In the genomic region with DNA sequence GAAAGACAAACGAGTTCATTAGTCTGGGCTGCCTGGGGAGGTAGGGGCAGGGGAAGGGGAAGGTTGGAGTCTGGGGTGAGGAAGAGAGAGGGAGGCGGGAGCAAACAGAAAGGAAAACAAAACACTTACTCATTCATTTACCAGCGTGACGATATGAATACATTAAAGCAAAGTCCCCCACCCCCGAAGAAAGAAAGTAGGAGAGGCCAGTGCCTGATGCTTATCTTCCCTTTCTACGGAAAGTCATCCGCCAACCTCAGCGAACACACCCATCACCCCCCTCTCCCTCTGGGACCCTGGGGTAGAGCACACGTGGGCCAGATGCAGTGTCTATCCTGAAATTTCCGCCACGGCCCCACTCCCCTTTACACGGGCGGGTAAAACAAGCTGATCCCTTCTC, we compare ENCODE assay signal across 28 cellular contexts. TPM values are rescaled to one million over a fixed set of nuclear protein-coding genes. Genes with fewer than 3 reads are reported as not detected.
DNase-seq lines count a peak whose midpoint lies in the region; ATAC-seq, FAIRE-seq and TF ChIP-seq lines count a peak whose summit lies in the region.
"Had no signal": no experiment of that assay in that cellular context is flagged by ENCODE, and none has a peak within 500 bp of the region (broad histone marks: within the 10 kb centered on the region; RNA-seq: fewer than 3 reads in every experiment).

No MANE protein-coding gene starts in this region.

- peaks cover 0 to 5% of the 10 kb centered on the region in 2 experiments; a peak in 2 of 3 replicates for H3K36me3 ChIP-seq in HEK293 (ENCODE audit: control insufficient read depth in 2 of 2, insufficient read depth in 1 of 2, low read length in 2 of 2)
- no peaks in the 10 kb centered on the region for H3K36me3 ChIP-seq in K562 (ENCODE audit: control insufficient read depth, insufficient read depth, low read length)
- H3K36me3 ChIP-seq in neuronal stem cell (replicated peaks in 1 of 2; ENCODE audit: control insufficient read depth in 2 of 2, insufficient read depth in 2 of 2, low read length in 2 of 2) = no peaks in the 10 kb centered on the region
- H3K36me3 ChIP-seq: BE2C, BLaER1 had no signal

- H3K4me2 ChIP-seq in K562 (ENCODE audit: insufficient read depth, low read length) (peak overlapping the region; percentile 29; the same call in 1 of the 2 replicates), neuronal stem cell (ENCODE audit: insufficient read depth, low read length, poor library complexity, severe bottlenecking) (no peak overlapping the region), H9 (ENCODE audit: insufficient read depth, insufficient read length, low read length) (no peak overlapping the region)
- H3K4me2 ChIP-seq: A549, BLaER1 had no signal

- no peaks in the 10 kb centered on the region for H3K23me2 ChIP-seq in H9 (ENCODE audit: insufficient read length, low read depth, low read length, poor library complexity, severe bottlenecking)

- H3K27me3 ChIP-seq in K562 (ENCODE audit: control insufficient read depth in 2 of 2, insufficient read depth in 2 of 2, low read length in 2 of 2) (peaks cover 10 to 35% of the 10 kb centered on the region in 2 experiments; a peak in 4 of 5 replicates), neuronal stem cell (ENCODE audit: control insufficient read depth in 3 of 3, insufficient read depth in 3 of 3, low read depth in 1 of 3, low read length in 3 of 3) (peaks cover 0 to 7% (median 0%) of the 10 kb centered on the region in 3 experiments), H9 (ENCODE audit: insufficient read depth, low read length) (no peaks in the 10 kb centered on the region)
- H3K27me3 ChIP-seq: BE2C, BLaER1 had no signal

- H2BK5ac ChIP-seq in neuronal stem cell (ENCODE audit: low read length) (no peak overlapping the region), H9 (ENCODE audit: insufficient read length, low read length) (no peak overlapping the region)

- H3K9me3 ChIP-seq in HEK293 (ENCODE audit: control insufficient read depth, insufficient read depth, low read depth, low read length) (no peaks in the 10 kb centered on the region), K562 (replicated peaks; ENCODE audit: control insufficient read depth, insufficient read depth, low read depth, low read length) (no peaks in the 10 kb centered on the region), neuronal stem cell (replicated peaks in 1 of 2; ENCODE audit: control insufficient read depth in 2 of 2, insufficient read depth in 1 of 2, low read depth in 1 of 2, low read length in 2 of 2) (no peaks in the 10 kb centered on the region), H9 (ENCODE audit: control insufficient read depth, low read depth, low read length) (no peaks in the 10 kb centered on the region)
- H3K9me3 ChIP-seq: A549, BE2C, BLaER1, Caco-2 had no signal

- TF ChIP-seq RAD21 in K562 (CRISPR knock-in tag; conservative IDR thresholded peaks at IDR 0.05 in 1 of 2, IDR thresholded peaks at IDR 0.05 in 1 of 2) = no peak

- H3T11ph ChIP-seq in H9 (ENCODE audit: low read length) = no peak overlapping the region

- H3K14ac ChIP-seq in neuronal stem cell (ENCODE audit: low read length) = peak overlapping the region; percentile 9
- H3K14ac ChIP-seq in H9 (ENCODE audit: insufficient read depth, low read length) = no peak overlapping the region

- H3K27me3 Mint-ChIP-seq in H9 (ENCODE audit: low read depth) = no peaks in the 10 kb centered on the region; the same call in 1 of the 2 replicates

- H3K4me1 ChIP-seq in HEK293 (ENCODE audit: control insufficient read depth, insufficient read depth, low read length) = peaks cover 8% of the 10 kb centered on the region
- H3K4me1 ChIP-seq in K562 (replicated peaks in 1 of 2; ENCODE audit: control insufficient read depth in 2 of 2, insufficient read depth in 2 of 2, low read length in 2 of 2) = peaks cover 0 to 7% of the 10 kb centered on the region in 2 experiments; a peak in 3 of 5 replicates
- no peaks in the 10 kb centered on the region for H3K4me1 ChIP-seq in neuronal stem cell (ENCODE audit: control insufficient read depth in 2 of 2, insufficient read depth in 1 of 2, low read depth in 1 of 2, low read length in 2 of 2)
- H3K4me1 ChIP-seq in H9 (ENCODE audit: insufficient read depth, low read length) = 0 out of 2 replicates have a peak, but pooled peaks cover 3% of the 10 kb centered on the region
- H3K4me1 ChIP-seq: A549, Caco-2 had no signal

- H2BK15ac ChIP-seq in neuronal stem cell (ENCODE audit: low read length) = no peak overlapping the region
- no peak overlapping the region for H2BK15ac ChIP-seq in H9 (ENCODE audit: low read depth, low read length)

- 0% methylated on average over 12 of the region's 13 CpGs for WGBS in K562 (ENCODE audit: insufficient coverage, low coverage, missing lambda C conversion rate)
- no CpG with 5 or more reads among the region's 13 CpGs for WGBS in neuronal stem cell (ENCODE audit: extremely low coverage in 2 of 2, insufficient read length in 2 of 2, insufficient replicate concordance in 1 of 2), 2 donors
- no CpG with 5 or more reads among the region's 13 CpGs for WGBS in H9 (ENCODE audit: extremely low coverage, insufficient read length, low lambda C conversion rate)

- no peaks in the 10 kb centered on the region for H3K9me1 ChIP-seq in K562 (ENCODE audit: control insufficient read depth, insufficient read depth, low read length)

- H3K18ac ChIP-seq in neuronal stem cell (ENCODE audit: low read length) (no peak overlapping the region), H9 (ENCODE audit: insufficient read length, low read depth, low read length) (no peak overlapping the region)

- H3K9me3 Mint-ChIP-seq in H9 = no peaks in the 10 kb centered on the region
- H3K9me3 Mint-ChIP-seq: CD14-positive monocyte; CD4-positive, alpha-beta memory T cell; CD8-positive, alpha-beta memory T cell had no signal

- H3K23ac ChIP-seq in neuronal stem cell (ENCODE audit: low read depth, low read length, poor library complexity) (no peak overlapping the region), H9 (ENCODE audit: insufficient read length, low read depth, low read length) (no peak overlapping the region)

- no peak overlapping the region for H4K91ac ChIP-seq in neuronal stem cell (ENCODE audit: low read depth, low read length, poor library complexity)
- H4K91ac ChIP-seq in H9 (ENCODE audit: insufficient read length, low read depth, low read length) = no peak overlapping the region

- H3K4ac ChIP-seq in neuronal stem cell (ENCODE audit: low read length) = no peak overlapping the region
- no peak overlapping the region for H3K4ac ChIP-seq in H9 (ENCODE audit: low read depth, low read length)

- FAIRE-seq in K562 (lab: Jason Lieb, UNC) = peak; percentile 26
- FAIRE-seq: A549, D721Med, GM12878, GM19239 had no signal

- BruUV-seq in K562 (replicated peaks; lab: Mats Ljungman, UMichigan) = no TSS peak

- peak; percentile 16 for DNase-seq in NCI-H748 (lab: John Stamatoyannopoulos, UW; ENCODE audit: unreplicated experiment)
- no peak for DNase-seq in NCI-H748 treated with DMSO at 0.1 percent for 48 hours (lab: John Stamatoyannopoulos, UW)
- peak; percentile 24 to 71 (median 62) for DNase-seq in K562 (ENCODE audit: extremely low read depth in 1 of 4, low spot score in 3 of 4)
- no peak for DNase-seq in neuronal stem cell (ENCODE audit: low spot score)
- DNase-seq in H9 = no peak
- no peak for DNase-seq in HCEC 1CT
- DNase-seq: BE2C; C1 segment of cervical spinal cord; Caco-2; Calu3; CD4-positive, alpha-beta memory T cell; CD4-positive, CD25-positive, alpha-beta regulatory T cell; CD8-positive, alpha-beta memory T cell; DMS79; DND-41; EL; GDM1 had no signal

- no peak overlapping the region for H3K9ac ChIP-seq in K562 (ENCODE audit: insufficient read depth in 1 of 2, low read depth in 2 of 2, low read length in 2 of 2)
- no peak overlapping the region for H3K9ac ChIP-seq in neuronal stem cell (ENCODE audit: low read depth, low read length, poor library complexity)
- no peak overlapping the region for H3K9ac ChIP-seq in H9 (ENCODE audit: extremely low read depth, insufficient read length, low read length)
- H3K9ac ChIP-seq: BLaER1 had no signal

- H2BK12ac ChIP-seq in neuronal stem cell (ENCODE audit: low read length) (no peak overlapping the region), H9 (ENCODE audit: insufficient read length, low read depth, low read length) (no peak overlapping the region)

- no peak overlapping the region for H3K27ac Mint-ChIP-seq in H9
- H3K27ac Mint-ChIP-seq: CD14-positive monocyte; CD4-positive, alpha-beta memory T cell; CD4-positive, CD25-positive, alpha-beta regulatory T cell; CD8-positive, alpha-beta memory T cell had no signal

- H3K56ac ChIP-seq in H9 (ENCODE audit: insufficient read length, low read depth, low read length) = no peak overlapping the region

- no peaks in the 10 kb centered on the region for H4K20me1 ChIP-seq in K562 (replicated peaks; ENCODE audit: control insufficient read depth, insufficient read depth, low read length)
- no peaks in the 10 kb centered on the region for H4K20me1 ChIP-seq in H9 (ENCODE audit: control insufficient read depth, insufficient read depth, insufficient read length)
- H4K20me1 ChIP-seq: BLaER1 had no signal

- H3K4me1 Mint-ChIP-seq in H9 = peaks cover 8 to 9% of the 10 kb centered on the region in 2 experiments
- H3K4me1 Mint-ChIP-seq: CD4-positive, alpha-beta memory T cell; CD4-positive, CD25-positive, alpha-beta regulatory T cell; CD8-positive, alpha-beta memory T cell had no signal

- POLR2A ChIA-PET in HEK293 (lab: Yijun Ruan, JAX) (no interaction called here), K562 (lab: Yijun Ruan, JAX) (interaction anchor here (0.5 kb wide), 1 partner anchor 294 kb away, joined by 3 read pairs; no protein-coding TSS in a partner anchor)

- H3K4me3 ChIP-seq in HEK293 (ENCODE audit: low read depth, low read length) (no peak overlapping the region), K562 (no peak overlapping the region), neuronal stem cell (ENCODE audit: low read length in 2 of 2) (no peak overlapping the region)
- H3K4me3 ChIP-seq: A549, BLaER1, GM12878 had no signal

- ATAC-seq in K562 (peak; percentile 77), GM21447 (IDR thresholded peaks at IDR 0.05; ENCODE audit: unreplicated experiment) (no peak)
- ATAC-seq: A549, GM12878 had no signal

- peaks cover 0 to 1% (median 0%) of the 10 kb centered on the region in 3 experiments; a peak in 1 of 7 replicates for H3K36me3 Mint-ChIP-seq in H9 (ENCODE audit: insufficient read depth in 1 of 3, low read depth in 3 of 3)
- H3K36me3 Mint-ChIP-seq: CD14-positive monocyte; CD4-positive, alpha-beta memory T cell; CD4-positive, CD25-positive, alpha-beta regulatory T cell; CD8-positive, alpha-beta memory T cell had no signal

- no peak for TF ChIP-seq EP300 in K562 (IDR thresholded peaks at IDR 0.05; ENCODE audit: low read length)

- CTCF ChIA-PET in HEK293 (lab: Yijun Ruan, JAX) = interaction anchor here (1.0 kb wide), 1 partner anchor 80 kb away, joined by 3 read pairs; no protein-coding TSS in a partner anchor
- CTCF ChIA-PET in K562 (lab: Yijun Ruan, JAX; ENCODE audit: low intra/inter-chr PET ratio) = no interaction called here

- no peak overlapping the region for H4K5ac ChIP-seq in H9 (ENCODE audit: insufficient read length, low read depth, low read length)

- TF ChIP-seq CTCF in HEK293 (tag by site-specific recombination; IDR thresholded peaks at IDR 0.05) = no peak
- no peak for TF ChIP-seq CTCF in K562 (IDR thresholded peaks at IDR 0.05 in 2 of 3, conservative IDR thresholded peaks at IDR 0.05 in 1 of 3; ENCODE audit: insufficient read depth in 2 of 3, low read depth in 1 of 3, low read length in 3 of 3)
- TF ChIP-seq CTCF in H9 (conservative IDR thresholded peaks at IDR 0.05) = no peak

- H3K4me3 Mint-ChIP-seq in H9 = no peak overlapping the region
- H3K4me3 Mint-ChIP-seq: CD14-positive monocyte; CD4-positive, alpha-beta memory T cell; CD4-positive, CD25-positive, alpha-beta regulatory T cell; CD8-positive, alpha-beta memory T cell had no signal

- intact Hi-C loops in K562 (cut with micrococcal nuclease) = no loop called here

- no peak overlapping the region for H2BK20ac ChIP-seq in H9 (ENCODE audit: low read depth, low read length, poor library complexity, severe bottlenecking)

- H2AK5ac ChIP-seq in neuronal stem cell (ENCODE audit: low read depth, low read length) (no peak overlapping the region), H9 (ENCODE audit: insufficient read length, low read length) (no peak overlapping the region)

- no peak overlapping the region for H3K27ac ChIP-seq in HEK293 (ENCODE audit: extremely low read depth, low read depth, low read length)
- no peak overlapping the region for H3K27ac ChIP-seq in K562 (ENCODE audit: extremely low read depth, low read depth, low read length)
- no peak overlapping the region for H3K27ac ChIP-seq in neuronal stem cell (replicated peaks; ENCODE audit: low read length)
- H3K27ac ChIP-seq in H9 (ENCODE audit: insufficient read length, low read depth, low read length) = no peak overlapping the region
- H3K27ac ChIP-seq: 22Rv1, A549, BLaER1 had no signal

- no peaks in the 10 kb centered on the region for H3K79me2 ChIP-seq in K562 (ENCODE audit: control insufficient read depth, insufficient read depth, low read length)
- no peaks in the 10 kb centered on the region for H3K79me2 ChIP-seq in H9 (ENCODE audit: insufficient read depth, low read length)

- in situ Hi-C loops in K562 (cut with MboI) = no loop called here

- H2BK120ac ChIP-seq in neuronal stem cell (ENCODE audit: low read depth, low read length) (no peak overlapping the region), H9 (ENCODE audit: low read depth, low read length, poor library complexity, severe bottlenecking) (no peak overlapping the region)

- no peak for TF ChIP-seq POLR2A in K562 (conservative IDR thresholded peaks at IDR 0.05)

- H3K79me1 ChIP-seq in neuronal stem cell (ENCODE audit: low read depth, low read length) = peaks cover 3% of the 10 kb centered on the region
- no peaks in the 10 kb centered on the region for H3K79me1 ChIP-seq in H9 (ENCODE audit: insufficient read depth, low read depth, low read length, poor library complexity, severe bottlenecking)

- H2AFZ ChIP-seq in K562 (ENCODE audit: low read depth, low read length) (peak overlapping the region; percentile 35; the same call in 1 of the 2 replicates), neuronal stem cell (ENCODE audit: low read length) (no peak overlapping the region), H9 (ENCODE audit: low read length) (no peak overlapping the region)

- H4K8ac ChIP-seq in neuronal stem cell (ENCODE audit: low read depth, low read length) (no peak overlapping the region), H9 (replicated peaks; ENCODE audit: insufficient read length, low read depth, low read length) (no peak overlapping the region)

RNA-seq across cellular contexts. Expression of gene ABCC8, which starts 13.7 kb away (rescaled TPM):
- total RNA-seq in K562 (2011; cell fraction: chromatin; rRNA removed; ENCODE audit: low replicate concordance) = not detected in 2 replicates
- not detected in 2 replicates for total RNA-seq in K562 (2011; cell fraction: nucleolus; rRNA removed)
- not detected in 2 replicates for total RNA-seq in K562 (2011; cell fraction: nucleoplasm; rRNA removed)
- total RNA-seq in K562 (2014; rRNA removed) (not detected in 2 replicates), K562 (2014; rRNA removed; fragmentation: Illumina TruSeq; extraction: Trizol) (not detected in 2 replicates), K562 (2015; rRNA removed; fragmentation: Illumina TruSeq; extraction: Trizol) (not detected in 2 replicates), K562 (2021) (0.27 TPM in 1 of 2 replicates, not detected in the other), H9 (2021) (2.4 and 3.2 TPM in 2 replicates)
- polyA plus RNA-seq in K562 (2011; rRNA removed) (not detected in 2 replicates), K562 (2014; fragmentation: Illumina TruSeq; extraction: Trizol) (not detected in 2 replicates), K562 (2014; fragmentation: Nextera tagmentation; extraction: Ambion mirVana) (not detected), K562 (2014; rRNA removed) (not detected in 2 replicates)
- polyA plus RNA-seq in K562 (2011; cell fraction: cytosol; rRNA removed) = 0.03 TPM in 1 of 2 replicates, not detected in the other
- 0.17 TPM in 1 of 2 replicates, not detected in the other for polyA plus RNA-seq in K562 (2011; cell fraction: nucleus; rRNA removed)
- polyA plus RNA-seq in K562 (2012) = 0.47 TPM in 1 of 2 replicates, not detected in the other
- polyA minus RNA-seq in K562 (2011; rRNA and poly(A)+ RNA removed) = not detected in 2 replicates
- polyA minus RNA-seq in K562 (2011; cell fraction: cytosol; rRNA and poly(A)+ RNA removed) = not detected in 2 replicates
- not detected in 2 replicates for polyA minus RNA-seq in K562 (2011; cell fraction: nucleus; rRNA and poly(A)+ RNA removed)
- polyA plus RNA-seq in neuronal stem cell (2013, experiment 1 of 2) = 0.85 TPM
- 0.51 TPM for polyA plus RNA-seq in neuronal stem cell (2013, experiment 2 of 2)
- total RNA-seq: A172; Caco-2; CD4-positive, alpha-beta memory T cell; CD4-positive, CD25-positive, alpha-beta regulatory T cell; CD8-positive, alpha-beta memory T cell; Daoy; GM12878 had no signal
- polyA plus RNA-seq: CD14-positive monocyte; CD4-positive, alpha-beta memory T cell; CD4-positive, CD25-positive, alpha-beta regulatory T cell; CD8-positive, alpha-beta memory T cell; GM12878 had no signal

Comparison
In these comparisons a context has a peak if more than half of its experiments do, and no peak if none do; other contexts are left out.
1. DNase-seq: peak in NCI-H748 (single experiment) and K562 (4 of 4); none in NCI-H748 treated with DMSO at 0.1 percent for 48 hours (single experiment), neuronal stem cell (single experiment), H9 (single experiment) and HCEC 1CT (single experiment).